8 cellular contexts compared by ENCODE assay signal in genomic region chr3:9826815-9827574, GRCh38. TPM values are rescaled to one million over a fixed set of nuclear protein-coding genes. Genes with fewer than 3 reads are reported as not detected.
DNase-seq lines count a peak whose midpoint lies in the region; ATAC-seq and TF ChIP-seq lines count a peak whose summit lies in the region.
"Had no signal": no experiment of that assay in that cellular context is flagged by ENCODE, and none has a peak within 500 bp of the region (broad histone marks: within the 10 kb centered on the region; RNA-seq: fewer than 3 reads in every experiment).

No MANE protein-coding gene starts in this region.

- intact Hi-C loops in natural killer cell (cut with micrococcal nuclease), result no loop called here

- no peak overlapping the region for H3K4me3 Mint-ChIP-seq in natural killer cell

- no peak overlapping the region for H3K4me3 ChIP-seq in astrocyte of the spinal cord (ENCODE audit: low read depth, low read length)

- no peaks in the 10 kb centered on the region for H3K27me3 Mint-ChIP-seq in natural killer cell (ENCODE audit: low read depth in 2 of 2)

- H3K27ac Mint-ChIP-seq in natural killer cell, result peak overlapping the region in 1 of 2 donors; percentile 45

- H3K9me3 Mint-ChIP-seq in natural killer cell, result no peaks in the 10 kb centered on the region

- peak; percentile 40 for TF ChIP-seq CTCF in GM12872 (IDR thresholded peaks at IDR 0.05; ENCODE audit: insufficient read depth, low read depth, low read length)
- TF ChIP-seq CTCF in astrocyte of the spinal cord (IDR thresholded peaks at IDR 0.05; ENCODE audit: low read depth, low read length), result peak; percentile 8
- TF ChIP-seq CTCF in natural killer cell (IDR thresholded peaks at IDR 0.05), result peak; percentile 14

- in situ Hi-C loops in astrocyte of the spinal cord (cut with HindIII; ENCODE audit: low sequenced_read_pairs), result no loop called here

- H3K4me1 Mint-ChIP-seq in natural killer cell, result peaks cover 13% of the 10 kb centered on the region in 2 donors

- H3K36me3 Mint-ChIP-seq in natural killer cell, result no peaks in the 10 kb centered on the region

- ATAC-seq in natural killer cell, result peak in 2 of 3 donors; percentile 54 to 60
- ATAC-seq in HG03097 (IDR thresholded peaks at IDR 0.05; ENCODE audit: low FRiP score, unreplicated experiment), result no peak
- no peak for ATAC-seq in GM19023 (IDR thresholded peaks at IDR 0.05; ENCODE audit: unreplicated experiment)

- peak; percentile 72 for DNase-seq in NAMALWA (ENCODE audit: low spot score)
- DNase-seq in astrocyte of the spinal cord (ENCODE audit: low read depth, low spot score), result no peak
- no peak for DNase-seq in natural killer cell
- DNase-seq in cerebellar nuclear complex (lab: John Stamatoyannopoulos, UW), result no peak

RNA-seq across cellular contexts. Expression of gene RPUSD3, which starts 16.8 kb away (rescaled TPM):
- 10 to 100 TPM; 27.5 to 43.9 (median 30.9) TPM for total RNA-seq in natural killer cell

RNA-seq across cellular contexts. Expression of gene TTLL3, which starts 16.9 kb away (rescaled TPM):
- total RNA-seq in natural killer cell, result 100 to 1,000 TPM; 133 to 137 (median 136) TPM

RNA-seq across cellular contexts. Expression of gene ARPC4, which starts 34.1 kb away (rescaled TPM):
- total RNA-seq in natural killer cell, result 100 to 1,000 TPM; 282 to 288 (median 285) TPM

RNA-seq across cellular contexts. Expression of gene TADA3, which starts 34.7 kb away (rescaled TPM):
- total RNA-seq in natural killer cell, result 10 to 100 TPM; 59.2 to 73.7 (median 69.2) TPM

RNA-seq across cellular contexts. Expression of gene CIDEC, which starts 53.1 kb away (rescaled TPM):
- not detected for total RNA-seq in natural killer cell
- total RNA-seq: NCI-H460 had no signal

Comparison
In these comparisons a context has a peak if more than half of its experiments do, and no peak if none do; other contexts are left out.
1. ATAC-seq: peak in natural killer cell (2 of 3); none in HG03097 (single experiment) and GM19023 (single experiment).
2. Peak in every context shown above with its lines, with median percentiles within 50 percentile points of each other: CTCF ChIP-seq.